15 cellular contexts compared by ENCODE assay signal in genomic region chr16:15509051-15509592, GRCh38.
DNase-seq lines count a peak whose midpoint lies in the region; ATAC-seq and TF ChIP-seq lines count a peak whose summit lies in the region.
"Had no signal": no experiment of that assay in that cellular context is flagged by ENCODE, and none has a peak within 500 bp of the region (broad histone marks: within the 10 kb centered on the region; RNA-seq: fewer than 3 reads in every experiment).

No MANE protein-coding gene starts in this region.

- no peak overlapping the region for H3K4me3 ChIP-seq in breast epithelium
- H3K4me3 ChIP-seq: PC-9 had no signal

- DNase-seq in breast epithelium (ENCODE audit: low spot score in 2 of 2), result peak; percentile 54 to 65
- no peak for DNase-seq in MCF 10A (ENCODE audit: unreplicated experiment)
- DNase-seq in WTC11 (ENCODE audit: low spot score), result no peak
- peak; percentile 24 to 31 for DNase-seq in erythroblast (lab: John Stamatoyannopoulos, UW)
- DNase-seq in DMS79 (lab: John Stamatoyannopoulos, UW), result no peak
- DNase-seq: Kasumi-1, NCI-H2107, PC-9 had no signal

- no peak for TF ChIP-seq POLR2A in breast epithelium (IDR thresholded peaks at IDR 0.05)
- TF ChIP-seq POLR2A in erythroblast (IDR thresholded peaks at IDR 0.05; ENCODE audit: low read length), result no peak

- POLR2A ChIA-PET in MCF 10A (lab: Yijun Ruan, JAX) (no interaction called here), WTC11 (lab: Charles Lee) (interaction anchor here (0.6 kb wide), 1 partner anchor 702 kb away, joined by 7 read pairs; no protein-coding TSS in a partner anchor)

- ATAC-seq in WTC11 (no peak; the same call in 1 of the 2 replicates), HG03432 (IDR thresholded peaks at IDR 0.05; ENCODE audit: unreplicated experiment) (no peak), GM21381 (IDR thresholded peaks at IDR 0.05; ENCODE audit: unreplicated experiment) (no peak), HG03025 (IDR thresholded peaks at IDR 0.05; ENCODE audit: low FRiP score, unreplicated experiment) (no peak)
- ATAC-seq: esophagus mucosa; stimulated activated memory B cell treated with anti-CD40 and anti-IgM and Interleukin-4, amounts not matched to agents 10 μg/mL and 1 μg/mL and 100 μg/mL, for 72 hours had no signal

- intact Hi-C loops in breast epithelium (cut with DNase I; ENCODE audit: low total_unique reads) (no loop called here), MCF 10A (cut with micrococcal nuclease) (no loop called here)

- H3K9me3 Mint-ChIP-seq in MCF 10A (ENCODE audit: unreplicated experiment), result no peaks in the 10 kb centered on the region
- H3K9me3 Mint-ChIP-seq in WTC11, result no peaks in the 10 kb centered on the region
- H3K9me3 Mint-ChIP-seq: mesothelial cell of epicardium; stimulated activated memory B cell treated with anti-CD40 and anti-IgM and Interleukin-4, amounts not matched to agents 10 μg/mL and 1 μg/mL and 100 μg/mL, for 72 hours; T-helper 1 cell treated with Interleukin-12 subunit alpha and Interleukin-12 subunit beta and Interleukin-4 antibody, amounts not matched to agents 30 μg/mL and 1 μg/mL, for 36 hours had no signal

- H3K4me1 Mint-ChIP-seq in MCF 10A (ENCODE audit: insufficient read depth, unreplicated experiment) (no peaks in the 10 kb centered on the region), WTC11 (peaks cover 27% of the 10 kb centered on the region)
- H3K4me1 Mint-ChIP-seq: mesothelial cell of epicardium had no signal

- H3K4me3 Mint-ChIP-seq in MCF 10A (ENCODE audit: unreplicated experiment) (no peak overlapping the region), WTC11 (no peak overlapping the region)
- H3K4me3 Mint-ChIP-seq: mesothelial cell of epicardium; stimulated activated memory B cell treated with anti-CD40 and anti-IgM and Interleukin-4, amounts not matched to agents 10 μg/mL and 1 μg/mL and 100 μg/mL, for 72 hours; T-helper 1 cell treated with Interleukin-12 subunit alpha and Interleukin-12 subunit beta and Interleukin-4 antibody, amounts not matched to agents 30 μg/mL and 1 μg/mL, for 36 hours had no signal

- CTCF ChIA-PET in MCF 10A (lab: Yijun Ruan, JAX), result no interaction called here
- CTCF ChIA-PET in WTC11 (lab: Charles Lee), result interaction anchor here (0.7 to 1.5 kb wide), 4 partner anchors 8 to 180 kb away, joined by 3 to 9 read pairs (median 3); no protein-coding TSS in a partner anchor

- BruUV-seq in MCF 10A (replicated peaks; lab: Mats Ljungman, UMichigan), result no TSS peak

- no peaks in the 10 kb centered on the region for H3K9me3 ChIP-seq in breast epithelium

- H3K27ac Mint-ChIP-seq in MCF 10A (ENCODE audit: low read depth, unreplicated experiment) (no peak overlapping the region), WTC11 (no peak overlapping the region)
- H3K27ac Mint-ChIP-seq: mesothelial cell of epicardium; stimulated activated memory B cell treated with anti-CD40 and anti-IgM and Interleukin-4, amounts not matched to agents 10 μg/mL and 1 μg/mL and 100 μg/mL, for 72 hours had no signal

- no peaks in the 10 kb centered on the region for H3K27me3 ChIP-seq in breast epithelium

- peak overlapping the region in 1 of 2 donors; percentile 50 for H3K27ac ChIP-seq in breast epithelium
- H3K27ac ChIP-seq: PC-9 had no signal

- no peak for TF ChIP-seq CTCF in breast epithelium (IDR thresholded peaks at IDR 0.05)
- TF ChIP-seq CTCF in MCF 10A (IDR thresholded peaks at IDR 0.05; ENCODE audit: unreplicated experiment), result no peak
- TF ChIP-seq CTCF in WTC11 (IDR thresholded peaks at IDR 0.05), result no peak

- H3K27me3 Mint-ChIP-seq in MCF 10A (ENCODE audit: insufficient read depth, unreplicated experiment) (peaks cover 14% of the 10 kb centered on the region), WTC11 (ENCODE audit: low read depth) (no peaks in the 10 kb centered on the region)
- H3K27me3 Mint-ChIP-seq: stimulated activated memory B cell treated with anti-CD40 and anti-IgM and Interleukin-4, amounts not matched to agents 10 μg/mL and 1 μg/mL and 100 μg/mL, for 72 hours had no signal

- no peaks in the 10 kb centered on the region for H3K36me3 ChIP-seq in breast epithelium

- H3K36me3 Mint-ChIP-seq in MCF 10A (ENCODE audit: insufficient read depth, unreplicated experiment) (peaks cover 6% of the 10 kb centered on the region), WTC11 (0 out of 2 replicates have a peak, but pooled peaks cover 2% of the 10 kb centered on the region)
- H3K36me3 Mint-ChIP-seq: mesothelial cell of epicardium had no signal

- no peaks in the 10 kb centered on the region for H3K4me1 ChIP-seq in breast epithelium

TF ChIP-seq in WTC11, 78 proteins besides CTCF, POLR2A, EP300 and RAD21:
- peak; percentile 54; the same call in 1 of the 2 replicates for TF ChIP-seq USF2 (CRISPR knock-in tag; IDR thresholded peaks at IDR 0.05)
- TF ChIP-seq USF1 (CRISPR knock-in tag; IDR thresholded peaks at IDR 0.05), result no peak
- TF ChIP-seq NFATC4 (CRISPR knock-in tag; IDR thresholded peaks at IDR 0.05), result no peak

Comparison
In these comparisons a context has a peak if more than half of its experiments do, and no peak if none do; other contexts are left out.
1. DNase-seq: peak in breast epithelium (2 of 2) and erythroblast (2 of 2); none in MCF 10A (single experiment), WTC11 (single experiment) and DMS79 (single experiment).